1 cellular context compared by ENCODE assay signal in the genomic region with DNA sequence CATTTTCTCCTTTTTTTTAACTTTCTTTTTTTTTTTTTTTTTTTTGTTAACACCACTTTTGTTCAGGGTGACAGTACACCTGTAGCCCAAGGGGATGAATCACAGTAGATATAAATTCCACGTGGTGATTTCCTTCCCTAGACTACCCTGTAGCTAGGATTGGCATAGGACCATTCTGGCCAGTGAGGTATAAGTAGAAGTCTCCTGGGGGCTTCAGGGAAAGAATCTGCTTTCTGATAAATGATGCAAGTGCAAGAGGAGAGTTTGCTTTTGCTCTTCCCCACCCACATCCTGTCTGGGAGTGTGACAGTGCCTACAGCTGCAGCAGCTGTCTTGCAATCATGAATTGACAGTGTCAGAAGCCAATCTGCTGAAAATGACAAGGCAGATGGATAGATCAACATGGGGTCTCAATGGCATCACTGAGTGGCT.
A peak's percentile ranks its signal among the peaks of the same experiment; 100 is the strongest.
TF ChIP-seq lines count a peak whose summit lies in the region.

No MANE protein-coding gene starts in this region.

TF ChIP-seq in GM12878, 131 proteins besides CTCF, POLR2A, EP300 and RAD21 (continued from another document and continues in another):
- TF ChIP-seq, protein P1, sequence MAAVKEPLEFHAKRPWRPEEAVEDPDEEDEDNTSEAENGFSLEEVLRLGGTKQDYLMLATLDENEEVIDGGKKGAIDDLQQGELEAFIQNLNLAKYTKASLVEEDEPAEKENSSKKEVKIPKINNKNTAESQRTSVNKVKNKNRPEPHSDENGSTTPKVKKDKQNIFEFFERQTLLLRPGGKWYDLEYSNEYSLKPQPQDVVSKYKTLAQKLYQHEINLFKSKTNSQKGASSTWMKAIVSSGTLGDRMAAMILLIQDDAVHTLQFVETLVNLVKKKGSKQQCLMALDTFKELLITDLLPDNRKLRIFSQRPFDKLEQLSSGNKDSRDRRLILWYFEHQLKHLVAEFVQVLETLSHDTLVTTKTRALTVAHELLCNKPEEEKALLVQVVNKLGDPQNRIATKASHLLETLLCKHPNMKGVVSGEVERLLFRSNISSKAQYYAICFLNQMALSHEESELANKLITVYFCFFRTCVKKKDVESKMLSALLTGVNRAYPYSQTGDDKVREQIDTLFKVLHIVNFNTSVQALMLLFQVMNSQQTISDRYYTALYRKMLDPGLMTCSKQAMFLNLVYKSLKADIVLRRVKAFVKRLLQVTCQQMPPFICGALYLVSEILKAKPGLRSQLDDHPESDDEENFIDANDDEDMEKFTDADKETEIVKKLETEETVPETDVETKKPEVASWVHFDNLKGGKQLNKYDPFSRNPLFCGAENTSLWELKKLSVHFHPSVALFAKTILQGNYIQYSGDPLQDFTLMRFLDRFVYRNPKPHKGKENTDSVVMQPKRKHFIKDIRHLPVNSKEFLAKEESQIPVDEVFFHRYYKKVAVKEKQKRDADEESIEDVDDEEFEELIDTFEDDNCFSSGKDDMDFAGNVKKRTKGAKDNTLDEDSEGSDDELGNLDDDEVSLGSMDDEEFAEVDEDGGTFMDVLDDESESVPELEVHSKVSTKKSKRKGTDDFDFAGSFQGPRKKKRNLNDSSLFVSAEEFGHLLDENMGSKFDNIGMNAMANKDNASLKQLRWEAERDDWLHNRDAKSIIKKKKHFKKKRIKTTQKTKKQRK (IDR thresholded peaks at IDR 0.05; ENCODE audit: low read depth, low read length) = no peak
- TF ChIP-seq ZNF217 (IDR thresholded peaks at IDR 0.05) (no peak), ZNF384 (IDR thresholded peaks at IDR 0.05; ENCODE audit: borderline replicate concordance, low read depth, low read length) (peak; percentile 63; the same call in 1 of the 2 replicates), HDAC6 (IDR thresholded peaks at IDR 0.05; ENCODE audit: unreplicated experiment) (no peak), EED (IDR thresholded peaks at IDR 0.05; ENCODE audit: low read depth) (peak; percentile 90), HDAC2 (IDR thresholded peaks at IDR 0.05) (no peak), ZNF207 (IDR thresholded peaks at IDR 0.05; ENCODE audit: borderline replicate concordance) (no peak), RBBP5 (conservative IDR thresholded peaks at IDR 0.05) (0 out of 2 replicates have a peak, but pooled peaks have one; percentile 27), TARDBP (IDR thresholded peaks at IDR 0.05; ENCODE audit: borderline replicate concordance) (no peak), ATF7 (IDR thresholded peaks at IDR 0.05; ENCODE audit: low read depth) (peak; percentile 77), SMARCA5 (IDR thresholded peaks at IDR 0.05) (peak; percentile 82; the same call in 1 of the 2 replicates), RELA (IDR thresholded peaks at IDR 0.05; ENCODE audit: borderline replicate concordance, partially characterized antibody) (no peak), STAT3 (IDR thresholded peaks at IDR 0.05; ENCODE audit: low read depth, low read length) (no peak), IKZF2 (IDR thresholded peaks at IDR 0.05) (peak; percentile 60 to 62; a peak in 3 of 4 replicates), TBL1XR1 (IDR thresholded peaks at IDR 0.05; ENCODE audit: low read depth, low read length) (0 out of 2 replicates have a peak, but pooled peaks have one; percentile 69), CREM (IDR thresholded peaks at IDR 0.05; ENCODE audit: low read depth) (peak; percentile 81), SUPT20H (IDR thresholded peaks at IDR 0.05; ENCODE audit: borderline replicate concordance, control insufficient read depth, low read depth, low read length) (no peak), LARP7 (IDR thresholded peaks at IDR 0.05) (no peak), FOXK2 (IDR thresholded peaks at IDR 0.05) (no peak), PAX5 (IDR thresholded peaks at IDR 0.05; ENCODE audit: borderline replicate concordance, low read depth, low read length) (peak; percentile 78; the same call in 1 of the 2 replicates), EZH2 (IDR thresholded peaks at IDR 0.05; ENCODE audit: borderline replicate concordance, control insufficient read depth, low read depth, low read length) (no peak), STAT1 (conservative IDR thresholded peaks at IDR 0.05) (no peak), YY1 (IDR thresholded peaks at IDR 0.05; ENCODE audit: low read depth, low read length) (peak; percentile 68), BCL11A (IDR thresholded peaks at IDR 0.05; ENCODE audit: low read depth, low read length) (peak; percentile 68), WRNIP1 (IDR thresholded peaks at IDR 0.05; ENCODE audit: borderline replicate concordance, low read depth, low read length) (no peak)
- TF ChIP-seq, protein P2, sequence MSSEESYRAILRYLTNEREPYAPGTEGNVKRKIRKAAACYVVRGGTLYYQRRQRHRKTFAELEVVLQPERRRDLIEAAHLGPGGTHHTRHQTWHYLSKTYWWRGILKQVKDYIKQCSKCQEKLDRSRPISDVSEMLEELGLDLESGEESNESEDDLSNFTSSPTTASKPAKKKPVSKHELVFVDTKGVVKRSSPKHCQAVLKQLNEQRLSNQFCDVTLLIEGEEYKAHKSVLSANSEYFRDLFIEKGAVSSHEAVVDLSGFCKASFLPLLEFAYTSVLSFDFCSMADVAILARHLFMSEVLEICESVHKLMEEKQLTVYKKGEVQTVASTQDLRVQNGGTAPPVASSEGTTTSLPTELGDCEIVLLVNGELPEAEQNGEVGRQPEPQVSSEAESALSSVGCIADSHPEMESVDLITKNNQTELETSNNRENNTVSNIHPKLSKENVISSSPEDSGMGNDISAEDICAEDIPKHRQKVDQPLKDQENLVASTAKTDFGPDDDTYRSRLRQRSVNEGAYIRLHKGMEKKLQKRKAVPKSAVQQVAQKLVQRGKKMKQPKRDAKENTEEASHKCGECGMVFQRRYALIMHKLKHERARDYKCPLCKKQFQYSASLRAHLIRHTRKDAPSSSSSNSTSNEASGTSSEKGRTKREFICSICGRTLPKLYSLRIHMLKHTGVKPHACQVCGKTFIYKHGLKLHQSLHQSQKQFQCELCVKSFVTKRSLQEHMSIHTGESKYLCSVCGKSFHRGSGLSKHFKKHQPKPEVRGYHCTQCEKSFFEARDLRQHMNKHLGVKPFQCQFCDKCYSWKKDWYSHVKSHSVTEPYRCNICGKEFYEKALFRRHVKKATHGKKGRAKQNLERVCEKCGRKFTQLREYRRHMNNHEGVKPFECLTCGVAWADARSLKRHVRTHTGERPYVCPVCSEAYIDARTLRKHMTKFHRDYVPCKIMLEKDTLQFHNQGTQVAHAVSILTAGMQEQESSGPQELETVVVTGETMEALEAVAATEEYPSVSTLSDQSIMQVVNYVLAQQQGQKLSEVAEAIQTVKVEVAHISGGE (CRISPR knock-in tag; IDR thresholded peaks at IDR 0.05) = no peak
- TF ChIP-seq, protein P3, sequence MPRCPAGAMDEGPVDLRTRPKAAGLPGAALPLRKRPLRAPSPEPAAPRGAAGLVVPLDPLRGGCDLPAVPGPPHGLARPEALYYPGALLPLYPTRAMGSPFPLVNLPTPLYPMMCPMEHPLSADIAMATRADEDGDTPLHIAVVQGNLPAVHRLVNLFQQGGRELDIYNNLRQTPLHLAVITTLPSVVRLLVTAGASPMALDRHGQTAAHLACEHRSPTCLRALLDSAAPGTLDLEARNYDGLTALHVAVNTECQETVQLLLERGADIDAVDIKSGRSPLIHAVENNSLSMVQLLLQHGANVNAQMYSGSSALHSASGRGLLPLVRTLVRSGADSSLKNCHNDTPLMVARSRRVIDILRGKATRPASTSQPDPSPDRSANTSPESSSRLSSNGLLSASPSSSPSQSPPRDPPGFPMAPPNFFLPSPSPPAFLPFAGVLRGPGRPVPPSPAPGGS (IDR thresholded peaks at IDR 0.05; ENCODE audit: borderline replicate concordance, insufficient read depth, low read depth, low read length, poor library complexity, severe bottlenecking) = no peak
- TF ChIP-seq, protein P4, sequence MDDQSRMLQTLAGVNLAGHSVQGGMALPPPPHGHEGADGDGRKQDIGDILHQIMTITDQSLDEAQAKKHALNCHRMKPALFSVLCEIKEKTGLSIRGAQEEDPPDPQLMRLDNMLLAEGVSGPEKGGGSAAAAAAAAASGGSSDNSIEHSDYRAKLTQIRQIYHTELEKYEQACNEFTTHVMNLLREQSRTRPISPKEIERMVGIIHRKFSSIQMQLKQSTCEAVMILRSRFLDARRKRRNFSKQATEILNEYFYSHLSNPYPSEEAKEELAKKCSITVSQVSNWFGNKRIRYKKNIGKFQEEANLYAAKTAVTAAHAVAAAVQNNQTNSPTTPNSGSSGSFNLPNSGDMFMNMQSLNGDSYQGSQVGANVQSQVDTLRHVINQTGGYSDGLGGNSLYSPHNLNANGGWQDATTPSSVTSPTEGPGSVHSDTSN (IDR thresholded peaks at IDR 0.05; ENCODE audit: insufficient replicate concordance, low read depth, low read length) = peak; percentile 91
- TF ChIP-seq, protein P5, sequence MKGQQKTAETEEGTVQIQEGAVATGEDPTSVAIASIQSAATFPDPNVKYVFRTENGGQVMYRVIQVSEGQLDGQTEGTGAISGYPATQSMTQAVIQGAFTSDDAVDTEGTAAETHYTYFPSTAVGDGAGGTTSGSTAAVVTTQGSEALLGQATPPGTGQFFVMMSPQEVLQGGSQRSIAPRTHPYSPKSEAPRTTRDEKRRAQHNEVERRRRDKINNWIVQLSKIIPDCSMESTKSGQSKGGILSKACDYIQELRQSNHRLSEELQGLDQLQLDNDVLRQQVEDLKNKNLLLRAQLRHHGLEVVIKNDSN (IDR thresholded peaks at IDR 0.05; ENCODE audit: borderline replicate concordance, extremely low read length, insufficient read depth, low read depth, low read length) = no peak
- TF ChIP-seq, protein P6, sequence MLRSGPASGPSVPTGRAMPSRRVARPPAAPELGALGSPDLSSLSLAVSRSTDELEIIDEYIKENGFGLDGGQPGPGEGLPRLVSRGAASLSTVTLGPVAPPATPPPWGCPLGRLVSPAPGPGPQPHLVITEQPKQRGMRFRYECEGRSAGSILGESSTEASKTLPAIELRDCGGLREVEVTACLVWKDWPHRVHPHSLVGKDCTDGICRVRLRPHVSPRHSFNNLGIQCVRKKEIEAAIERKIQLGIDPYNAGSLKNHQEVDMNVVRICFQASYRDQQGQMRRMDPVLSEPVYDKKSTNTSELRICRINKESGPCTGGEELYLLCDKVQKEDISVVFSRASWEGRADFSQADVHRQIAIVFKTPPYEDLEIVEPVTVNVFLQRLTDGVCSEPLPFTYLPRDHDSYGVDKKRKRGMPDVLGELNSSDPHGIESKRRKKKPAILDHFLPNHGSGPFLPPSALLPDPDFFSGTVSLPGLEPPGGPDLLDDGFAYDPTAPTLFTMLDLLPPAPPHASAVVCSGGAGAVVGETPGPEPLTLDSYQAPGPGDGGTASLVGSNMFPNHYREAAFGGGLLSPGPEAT (IDR thresholded peaks at IDR 0.05; ENCODE audit: low read depth) = peak; percentile 51; the same call in 1 of the 2 replicates
- TF ChIP-seq, protein P7, sequence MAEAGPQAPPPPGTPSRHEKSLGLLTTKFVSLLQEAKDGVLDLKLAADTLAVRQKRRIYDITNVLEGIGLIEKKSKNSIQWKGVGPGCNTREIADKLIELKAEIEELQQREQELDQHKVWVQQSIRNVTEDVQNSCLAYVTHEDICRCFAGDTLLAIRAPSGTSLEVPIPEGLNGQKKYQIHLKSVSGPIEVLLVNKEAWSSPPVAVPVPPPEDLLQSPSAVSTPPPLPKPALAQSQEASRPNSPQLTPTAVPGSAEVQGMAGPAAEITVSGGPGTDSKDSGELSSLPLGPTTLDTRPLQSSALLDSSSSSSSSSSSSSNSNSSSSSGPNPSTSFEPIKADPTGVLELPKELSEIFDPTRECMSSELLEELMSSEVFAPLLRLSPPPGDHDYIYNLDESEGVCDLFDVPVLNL (IDR thresholded peaks at IDR 0.05; ENCODE audit: low read depth, low read length) = no peak
- TF ChIP-seq, protein P8, sequence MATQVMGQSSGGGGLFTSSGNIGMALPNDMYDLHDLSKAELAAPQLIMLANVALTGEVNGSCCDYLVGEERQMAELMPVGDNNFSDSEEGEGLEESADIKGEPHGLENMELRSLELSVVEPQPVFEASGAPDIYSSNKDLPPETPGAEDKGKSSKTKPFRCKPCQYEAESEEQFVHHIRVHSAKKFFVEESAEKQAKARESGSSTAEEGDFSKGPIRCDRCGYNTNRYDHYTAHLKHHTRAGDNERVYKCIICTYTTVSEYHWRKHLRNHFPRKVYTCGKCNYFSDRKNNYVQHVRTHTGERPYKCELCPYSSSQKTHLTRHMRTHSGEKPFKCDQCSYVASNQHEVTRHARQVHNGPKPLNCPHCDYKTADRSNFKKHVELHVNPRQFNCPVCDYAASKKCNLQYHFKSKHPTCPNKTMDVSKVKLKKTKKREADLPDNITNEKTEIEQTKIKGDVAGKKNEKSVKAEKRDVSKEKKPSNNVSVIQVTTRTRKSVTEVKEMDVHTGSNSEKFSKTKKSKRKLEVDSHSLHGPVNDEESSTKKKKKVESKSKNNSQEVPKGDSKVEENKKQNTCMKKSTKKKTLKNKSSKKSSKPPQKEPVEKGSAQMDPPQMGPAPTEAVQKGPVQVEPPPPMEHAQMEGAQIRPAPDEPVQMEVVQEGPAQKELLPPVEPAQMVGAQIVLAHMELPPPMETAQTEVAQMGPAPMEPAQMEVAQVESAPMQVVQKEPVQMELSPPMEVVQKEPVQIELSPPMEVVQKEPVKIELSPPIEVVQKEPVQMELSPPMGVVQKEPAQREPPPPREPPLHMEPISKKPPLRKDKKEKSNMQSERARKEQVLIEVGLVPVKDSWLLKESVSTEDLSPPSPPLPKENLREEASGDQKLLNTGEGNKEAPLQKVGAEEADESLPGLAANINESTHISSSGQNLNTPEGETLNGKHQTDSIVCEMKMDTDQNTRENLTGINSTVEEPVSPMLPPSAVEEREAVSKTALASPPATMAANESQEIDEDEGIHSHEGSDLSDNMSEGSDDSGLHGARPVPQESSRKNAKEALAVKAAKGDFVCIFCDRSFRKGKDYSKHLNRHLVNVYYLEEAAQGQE (IDR thresholded peaks at IDR 0.05; ENCODE audit: low read depth, low read length) = no peak
- TF ChIP-seq, protein P9, sequence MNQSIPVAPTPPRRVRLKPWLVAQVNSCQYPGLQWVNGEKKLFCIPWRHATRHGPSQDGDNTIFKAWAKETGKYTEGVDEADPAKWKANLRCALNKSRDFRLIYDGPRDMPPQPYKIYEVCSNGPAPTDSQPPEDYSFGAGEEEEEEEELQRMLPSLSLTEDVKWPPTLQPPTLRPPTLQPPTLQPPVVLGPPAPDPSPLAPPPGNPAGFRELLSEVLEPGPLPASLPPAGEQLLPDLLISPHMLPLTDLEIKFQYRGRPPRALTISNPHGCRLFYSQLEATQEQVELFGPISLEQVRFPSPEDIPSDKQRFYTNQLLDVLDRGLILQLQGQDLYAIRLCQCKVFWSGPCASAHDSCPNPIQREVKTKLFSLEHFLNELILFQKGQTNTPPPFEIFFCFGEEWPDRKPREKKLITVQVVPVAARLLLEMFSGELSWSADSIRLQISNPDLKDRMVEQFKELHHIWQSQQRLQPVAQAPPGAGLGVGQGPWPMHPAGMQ (IDR thresholded peaks at IDR 0.05; ENCODE audit: borderline replicate concordance) = no peak
- TF ChIP-seq, protein P10, sequence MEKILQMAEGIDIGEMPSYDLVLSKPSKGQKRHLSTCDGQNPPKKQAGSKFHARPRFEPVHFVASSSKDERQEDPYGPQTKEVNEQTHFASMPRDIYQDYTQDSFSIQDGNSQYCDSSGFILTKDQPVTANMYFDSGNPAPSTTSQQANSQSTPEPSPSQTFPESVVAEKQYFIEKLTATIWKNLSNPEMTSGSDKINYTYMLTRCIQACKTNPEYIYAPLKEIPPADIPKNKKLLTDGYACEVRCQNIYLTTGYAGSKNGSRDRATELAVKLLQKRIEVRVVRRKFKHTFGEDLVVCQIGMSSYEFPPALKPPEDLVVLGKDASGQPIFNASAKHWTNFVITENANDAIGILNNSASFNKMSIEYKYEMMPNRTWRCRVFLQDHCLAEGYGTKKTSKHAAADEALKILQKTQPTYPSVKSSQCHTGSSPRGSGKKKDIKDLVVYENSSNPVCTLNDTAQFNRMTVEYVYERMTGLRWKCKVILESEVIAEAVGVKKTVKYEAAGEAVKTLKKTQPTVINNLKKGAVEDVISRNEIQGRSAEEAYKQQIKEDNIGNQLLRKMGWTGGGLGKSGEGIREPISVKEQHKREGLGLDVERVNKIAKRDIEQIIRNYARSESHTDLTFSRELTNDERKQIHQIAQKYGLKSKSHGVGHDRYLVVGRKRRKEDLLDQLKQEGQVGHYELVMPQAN (conservative IDR thresholded peaks at IDR 0.05) = 0 out of 2 replicates have a peak, but pooled peaks have one; percentile 29
